Comparison of ENCODE assay signal across 23 cellular contexts in the genomic region with DNA sequence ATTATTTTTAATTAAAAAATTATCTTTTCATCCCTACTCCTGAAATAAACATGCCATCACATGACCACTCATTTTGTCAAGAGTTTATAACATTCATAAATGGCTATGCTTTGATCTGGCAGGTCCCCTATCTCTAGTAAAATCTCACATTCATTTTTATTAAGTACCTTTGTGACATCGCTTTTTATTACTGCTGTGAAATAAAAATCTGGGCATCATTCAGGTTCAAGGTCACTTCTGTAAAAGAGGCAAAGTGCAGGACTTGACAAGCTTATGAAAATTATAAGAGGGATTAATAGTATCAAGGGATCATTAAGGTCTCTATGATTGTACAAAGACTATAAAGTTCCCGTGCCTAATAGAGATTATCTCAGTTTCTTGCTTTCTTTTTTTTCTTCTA.
"Had no signal": no experiment of that assay in that cellular context is flagged by ENCODE, and none has a peak within 500 bp of the region (broad histone marks: within the 10 kb centered on the region; RNA-seq: fewer than 3 reads in every experiment).

No MANE protein-coding gene starts in this region.

- ATAC-seq: K562, Panc1, PC-3 had no signal

- DNase-seq: Kasumi-1, MV-4-11, NCI-H1048, NCI-H1105, NCI-H1436 treated with DMSO at 0.1 percent for 48 hours, NCI-H1694, NCI-H187 treated with DMSO at 0.1 percent for 48 hours, NCI-H2029 treated with DMSO at 0.1 percent for 48 hours, NCI-H2171 treated with DMSO at 0.1 percent for 48 hours, NCI-H345, NCI-H446 treated with DMSO at 0.1 percent for 48 hours, NCI-H510A treated with DMSO at 0.1 percent for 48 hours, NCI-H774, PC-3, SHP77 treated with DMSO at 0.1 percent for 48 hours, SJCRH30, T-helper 1 cell had no signal

- FAIRE-seq: HTR-8/SVneo, K562 had no signal

- H3K9ac ChIP-seq: KMS-11 had no signal

- H3K27ac ChIP-seq: HL-60, KMS-11, RWPE1, SJCRH30 had no signal

- H3K36me3 ChIP-seq: SJCRH30 had no signal

- H3K27me3 ChIP-seq: SJCRH30 had no signal

- H3K4me3 ChIP-seq: K562, SJCRH30 had no signal

- H3K9me3 ChIP-seq: SJCRH30 had no signal

- H3K4me1 ChIP-seq: SJCRH30 had no signal

- H3K4me2 ChIP-seq: KMS-11 had no signal
